In the genomic region with DNA sequence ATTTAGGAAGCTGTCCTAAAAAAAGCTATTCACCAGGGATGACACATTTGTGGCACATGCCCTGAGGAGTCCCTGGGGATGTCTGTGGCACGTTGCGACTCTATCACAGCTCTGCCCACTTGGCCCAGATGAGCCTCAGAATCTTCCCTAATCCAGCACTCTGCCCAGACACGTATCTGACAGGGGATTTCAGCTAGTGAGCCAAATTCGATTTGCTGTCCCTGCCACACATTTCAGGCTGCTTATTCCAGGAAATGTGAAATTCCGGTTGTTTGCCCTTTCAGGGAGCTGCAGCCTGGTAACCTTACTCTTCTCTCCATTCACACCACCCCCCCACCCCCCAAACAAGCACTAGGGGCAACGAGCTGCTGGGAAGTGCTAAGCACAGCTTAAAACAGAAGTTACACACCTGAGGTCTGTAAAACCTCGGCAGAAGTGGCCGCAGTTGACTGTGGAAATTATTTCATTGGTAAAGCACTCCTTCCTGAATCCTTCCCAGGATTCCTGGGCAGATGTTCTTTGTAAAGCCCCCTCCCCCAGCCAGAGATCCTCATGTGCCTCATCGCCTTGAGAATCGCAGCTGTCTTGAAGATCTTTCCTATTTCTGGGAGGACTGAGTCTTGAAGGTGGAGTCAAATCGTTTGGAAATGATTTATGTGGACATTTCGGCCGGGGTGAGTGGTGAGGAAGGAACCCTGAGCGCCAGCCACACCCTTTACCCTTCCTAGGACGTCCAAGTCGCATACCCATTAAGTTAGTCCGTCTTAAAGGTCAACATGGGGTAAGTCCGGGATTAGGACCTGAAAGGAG, we compare ENCODE assay signal across 9 cellular contexts.
DNase-seq lines count a peak whose midpoint lies in the region; ATAC-seq and TF ChIP-seq lines count a peak whose summit lies in the region.
"Had no signal": no experiment of that assay in that cellular context is flagged by ENCODE, and none has a peak within 500 bp of the region (broad histone marks: within the 10 kb centered on the region; RNA-seq: fewer than 3 reads in every experiment).

No MANE protein-coding gene starts in this region.

- no peaks in the 10 kb centered on the region for H3K36me3 Mint-ChIP-seq in activated CD8-positive, alpha-beta memory T cell treated with anti-CD3 and anti-CD28 coated beads, Interleukin-2, amount 10 ng/mL, durations not matched to agents 7 days and 5 days
- H3K36me3 Mint-ChIP-seq in brain = no peaks in the 10 kb centered on the region
- H3K36me3 Mint-ChIP-seq: natural killer cell had no signal

- H3K27me3 Mint-ChIP-seq in activated CD8-positive, alpha-beta memory T cell treated with anti-CD3 and anti-CD28 coated beads, Interleukin-2, amount 10 ng/mL, durations not matched to agents 7 days and 5 days = peaks cover 17% of the 10 kb centered on the region
- H3K27me3 Mint-ChIP-seq in brain = peaks cover 19% of the 10 kb centered on the region

- peak; percentile 38 for DNase-seq in activated CD8-positive, alpha-beta memory T cell treated with anti-CD3 and anti-CD28 coated beads for 24 hours
- DNase-seq in activated CD8-positive, alpha-beta memory T cell treated with anti-CD3 and anti-CD28 coated beads, Interleukin-2, amount 10 ng/mL, durations not matched to agents 7 days and 5 days = no peak
- DNase-seq in left lung (peak in 1 of 2 donors; percentile 39), aorta (peak; percentile 80 to 86), NCI-H146 (lab: John Stamatoyannopoulos, UW) (no peak), SJCRH30 (no peak)
- no peak for DNase-seq in stimulated activated CD4-positive, alpha-beta T cell treated with anti-CD3 and anti-CD28 coated beads, Interleukin-4, amount 100 ng/mL, for 1 hour
- DNase-seq: natural killer cell had no signal

- H3K27me3 ChIP-seq in left lung (no peaks in the 10 kb centered on the region), aorta (ENCODE audit: control insufficient read depth in 1 of 2, insufficient read depth in 2 of 2, low read length in 1 of 2) (no peaks in the 10 kb centered on the region), SJCRH30 (no peaks in the 10 kb centered on the region)

- WGBS in aorta, 2 donors = 34% methylated on average over 18 of the region's 18 CpGs

- H3K36me3 ChIP-seq in left lung (no peaks in the 10 kb centered on the region), aorta (ENCODE audit: control insufficient read depth in 1 of 2, insufficient read depth in 2 of 2, low read length in 1 of 2) (no peaks in the 10 kb centered on the region), SJCRH30 (no peaks in the 10 kb centered on the region)

- H3K27ac Mint-ChIP-seq in activated CD8-positive, alpha-beta memory T cell treated with anti-CD3 and anti-CD28 coated beads, Interleukin-2, amount 10 ng/mL, durations not matched to agents 7 days and 5 days = no peak overlapping the region
- peak overlapping the region in 4 of 5 experiments; percentile 30 to 89 (median 58) for H3K27ac Mint-ChIP-seq in brain
- H3K27ac Mint-ChIP-seq: natural killer cell had no signal

- H3K4me1 Mint-ChIP-seq in activated CD8-positive, alpha-beta memory T cell treated with anti-CD3 and anti-CD28 coated beads, Interleukin-2, amount 10 ng/mL, durations not matched to agents 7 days and 5 days = no peaks in the 10 kb centered on the region
- H3K4me1 Mint-ChIP-seq in brain = peaks cover 26% of the 10 kb centered on the region
- H3K4me1 Mint-ChIP-seq: natural killer cell had no signal

- CTCF ChIA-PET in activated CD8-positive, alpha-beta memory T cell treated with anti-CD3 and anti-CD28 coated beads, Interleukin-2, amount 10 ng/mL, durations not matched to agents 7 days and 5 days (lab: Charles Lee) = interaction anchor here (2.6 kb wide), 1 partner anchor 12 kb away, joined by 13 read pairs; no protein-coding TSS in a partner anchor

- H3K4me1 ChIP-seq in left lung (peaks cover 5 to 44% of the 10 kb centered on the region in 2 donors), aorta (ENCODE audit: control insufficient read depth in 1 of 2, insufficient read depth in 2 of 2, low read length in 2 of 2) (peaks cover 0 to 3% of the 10 kb centered on the region in 2 donors), SJCRH30 (no peaks in the 10 kb centered on the region)

- no peak overlapping the region for H3K4me3 ChIP-seq in left lung
- H3K4me3 ChIP-seq in aorta (ENCODE audit: low read length in 2 of 2) = no peak overlapping the region
- no peak overlapping the region for H3K4me3 ChIP-seq in SJCRH30

- no peak for TF ChIP-seq CTCF in brain (conservative IDR thresholded peaks at IDR 0.05)
- no peak for TF ChIP-seq CTCF in left lung (IDR thresholded peaks at IDR 0.05)

- H3K9me3 ChIP-seq in left lung (no peaks in the 10 kb centered on the region), aorta (ENCODE audit: control insufficient read depth, low read length) (no peaks in the 10 kb centered on the region), SJCRH30 (replicated peaks) (no peaks in the 10 kb centered on the region)

- no peak overlapping the region for H3K4me3 Mint-ChIP-seq in activated CD8-positive, alpha-beta memory T cell treated with anti-CD3 and anti-CD28 coated beads, Interleukin-2, amount 10 ng/mL, durations not matched to agents 7 days and 5 days
- H3K4me3 Mint-ChIP-seq in brain = peak overlapping the region in 1 of 5 experiments; percentile 53
- H3K4me3 Mint-ChIP-seq: natural killer cell had no signal

- intact Hi-C loops in left lung (cut with DNase I) (no loop called here), aorta (cut with DNase I) (loop anchor here in 1 of 2 donors (5.0 to 10.0 kb wide), 2 partner anchors 90 to 277 kb away; a partner anchor contains a TSS)

- H3K9me3 Mint-ChIP-seq in activated CD8-positive, alpha-beta memory T cell treated with anti-CD3 and anti-CD28 coated beads, Interleukin-2, amount 10 ng/mL, durations not matched to agents 7 days and 5 days (ENCODE audit: low read depth) = no peaks in the 10 kb centered on the region
- peaks cover 0 to 4% (median 0%) of the 10 kb centered on the region in 5 experiments for H3K9me3 Mint-ChIP-seq in brain
- H3K9me3 Mint-ChIP-seq: natural killer cell had no signal

- peak overlapping the region; percentile 6 to 76 for H3K27ac ChIP-seq in left lung
- H3K27ac ChIP-seq in aorta (ENCODE audit: low read depth in 1 of 2, low read length in 2 of 2) = peak overlapping the region; percentile 64 to 94
- H3K27ac ChIP-seq in SJCRH30 = no peak overlapping the region

- no peak for ATAC-seq in activated CD8-positive, alpha-beta memory T cell treated with anti-CD3 and anti-CD28 coated beads, Interleukin-2, amount 10 ng/mL, durations not matched to agents 7 days and 5 days
- ATAC-seq in left lung (peak; percentile 66), aorta (ENCODE audit: low FRiP score) (peak; percentile 87)
- ATAC-seq: natural killer cell had no signal

Comparison
In these comparisons a context has a peak if more than half of its experiments do, and no peak if none do; other contexts are left out.
1. DNase-seq: peak in activated CD8-positive, alpha-beta memory T cell treated with anti-CD3 and anti-CD28 coated beads for 24 hours (single experiment) and aorta (2 of 2); none in activated CD8-positive, alpha-beta memory T cell treated with anti-CD3 and anti-CD28 coated beads, Interleukin-2, amount 10 ng/mL, durations not matched to agents 7 days and 5 days (single experiment), stimulated activated CD4-positive, alpha-beta T cell treated with anti-CD3 and anti-CD28 coated beads, Interleukin-4, amount 100 ng/mL, for 1 hour (single experiment), NCI-H146 (single experiment) and SJCRH30 (0 of 2).